In the genomic region with DNA sequence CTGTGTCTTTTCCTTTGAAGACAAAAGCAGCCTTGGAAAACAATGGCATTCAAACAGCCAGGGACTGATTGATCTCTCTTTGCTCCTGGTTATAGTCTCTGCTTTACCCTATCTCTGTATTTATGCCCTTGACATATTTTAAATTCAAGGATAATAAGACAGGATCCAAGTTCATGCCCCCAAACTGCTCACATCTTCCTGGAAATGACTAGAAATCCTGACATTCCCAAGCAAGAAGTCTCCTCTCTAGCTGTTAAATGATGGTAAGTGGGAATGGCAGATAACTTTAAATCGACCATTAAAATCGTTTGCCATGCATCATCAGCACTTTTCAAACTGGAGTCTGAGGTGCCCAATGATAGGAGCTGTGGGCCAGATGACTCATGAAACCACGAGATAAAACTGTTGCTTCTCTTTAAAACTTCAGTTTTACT, we compare ENCODE assay signal across 16 cellular contexts.
DNase-seq lines count a peak whose midpoint lies in the region; ATAC-seq, FAIRE-seq and TF ChIP-seq lines count a peak whose summit lies in the region.
"Had no signal": no experiment of that assay in that cellular context is flagged by ENCODE, and none has a peak within 500 bp of the region (broad histone marks: within the 10 kb centered on the region; RNA-seq: fewer than 3 reads in every experiment).

No MANE protein-coding gene starts in this region.

- H3K27me3 ChIP-seq in astrocyte (ENCODE audit: insufficient read depth, low read length) (peaks cover 3% of the 10 kb centered on the region), liver (ENCODE audit: control insufficient read depth in 4 of 4, insufficient read depth in 4 of 4, low read length in 3 of 4) (no peaks in the 10 kb centered on the region), upper lobe of left lung (no peaks in the 10 kb centered on the region)

- H3K4me3 ChIP-seq in astrocyte (ENCODE audit: insufficient read depth, low read depth, low read length) (no peak overlapping the region), liver (ENCODE audit: low read depth in 1 of 3, low read length in 3 of 3) (no peak overlapping the region), upper lobe of left lung (no peak overlapping the region)

- no peaks in the 10 kb centered on the region for H3K9me3 ChIP-seq in astrocyte (ENCODE audit: insufficient read depth, low read depth, low read length)
- no peaks in the 10 kb centered on the region for H3K9me3 ChIP-seq in liver (ENCODE audit: control insufficient read depth in 4 of 4, low read length in 3 of 4)
- no peaks in the 10 kb centered on the region for H3K9me3 ChIP-seq in upper lobe of left lung

- peak overlapping the region; percentile 23 for H3K27ac Mint-ChIP-seq in activated naive CD8-positive, alpha-beta T cell
- no peak overlapping the region for H3K27ac Mint-ChIP-seq in activated naive CD8-positive, alpha-beta T cell treated with anti-CD3 and anti-CD28 coated beads for 36 hours
- H3K27ac Mint-ChIP-seq in astrocyte (ENCODE audit: unreplicated experiment), result peak overlapping the region; percentile 80
- H3K27ac Mint-ChIP-seq: activated CD4-positive, alpha-beta T cell treated with anti-CD3 and anti-CD28 coated beads, Interleukin-2, amount 10 ng/mL, durations not matched to agents 7 days and 5 days; stimulated activated naive B cell treated with anti-CD40 and anti-IgM and Interleukin-4, amounts not matched to agents 10 μg/mL and 1 μg/mL and 100 μg/mL, for 72 hours had no signal

- H3K36me3 ChIP-seq in astrocyte (ENCODE audit: insufficient read depth, low read length) (no peaks in the 10 kb centered on the region), liver (ENCODE audit: control insufficient read depth in 4 of 4, insufficient read depth in 3 of 4, low read depth in 1 of 4, low read length in 3 of 4) (no peaks in the 10 kb centered on the region), upper lobe of left lung (no peaks in the 10 kb centered on the region)

- no peak for FAIRE-seq in astrocyte (lab: Jason Lieb, UNC)
- FAIRE-seq: endometrium, islet of Langerhans had no signal

- ATAC-seq in upper lobe of left lung (ENCODE audit: low FRiP score in 2 of 2), result peak in 1 of 2 donors; percentile 12
- ATAC-seq: stimulated activated naive B cell treated with anti-CD40 and anti-IgM and Interleukin-4, amounts not matched to agents 10 μg/mL and 1 μg/mL and 100 μg/mL, for 72 hours had no signal

- in situ Hi-C loops in KBM-7 (cut with MboI; ENCODE audit: low pct_unique_long_range_greater_than_20kb, low sequenced_read_pairs), result no loop called here

- no peak overlapping the region for H2AFZ ChIP-seq in astrocyte (ENCODE audit: low read depth, low read length)

- TF ChIP-seq RAD21 in liver (IDR thresholded peaks at IDR 0.05), result peak in 1 of 2 donors; percentile 41

- 70% methylated on average over 3 of the region's 3 CpGs for WGBS in liver
- 32 to 37% methylated on average over 3 of the region's 3 CpGs for WGBS in upper lobe of left lung, 2 donors

- H3K27me3 Mint-ChIP-seq in activated naive CD8-positive, alpha-beta T cell, result no peaks in the 10 kb centered on the region
- no peaks in the 10 kb centered on the region for H3K27me3 Mint-ChIP-seq in activated naive CD8-positive, alpha-beta T cell treated with anti-CD3 and anti-CD28 coated beads for 36 hours
- no peaks in the 10 kb centered on the region for H3K27me3 Mint-ChIP-seq in astrocyte (ENCODE audit: low read depth, unreplicated experiment)
- H3K27me3 Mint-ChIP-seq: activated CD4-positive, alpha-beta T cell treated with anti-CD3 and anti-CD28 coated beads, Interleukin-2, amount 10 ng/mL, durations not matched to agents 7 days and 5 days; stimulated activated naive B cell treated with anti-CD40 and anti-IgM and Interleukin-4, amounts not matched to agents 10 μg/mL and 1 μg/mL and 100 μg/mL, for 72 hours had no signal

- TF ChIP-seq POLR2A in upper lobe of left lung (IDR thresholded peaks at IDR 0.05), result no peak

- no peak for TF ChIP-seq EP300 in upper lobe of left lung (IDR thresholded peaks at IDR 0.05)

- H3K27ac ChIP-seq in astrocyte (ENCODE audit: low read depth, low read length) (no peak overlapping the region), liver (ENCODE audit: low read depth in 1 of 2, low read length in 2 of 2) (no peak overlapping the region), upper lobe of left lung (peak overlapping the region in 3 of 4 donors; percentile 24 to 26 (median 26))

- H3K36me3 Mint-ChIP-seq in activated naive CD8-positive, alpha-beta T cell, result peaks cover 2% of the 10 kb centered on the region
- peaks cover 3% of the 10 kb centered on the region for H3K36me3 Mint-ChIP-seq in activated naive CD8-positive, alpha-beta T cell treated with anti-CD3 and anti-CD28 coated beads for 36 hours
- peaks cover 1% of the 10 kb centered on the region for H3K36me3 Mint-ChIP-seq in astrocyte (ENCODE audit: low read depth, unreplicated experiment)
- H3K36me3 Mint-ChIP-seq: stimulated activated naive B cell treated with anti-CD40 and anti-IgM and Interleukin-4, amounts not matched to agents 10 μg/mL and 1 μg/mL and 100 μg/mL, for 72 hours had no signal

- H3K4me3 Mint-ChIP-seq in activated naive CD8-positive, alpha-beta T cell, result no peak overlapping the region
- no peak overlapping the region for H3K4me3 Mint-ChIP-seq in activated naive CD8-positive, alpha-beta T cell treated with anti-CD3 and anti-CD28 coated beads for 36 hours
- H3K4me3 Mint-ChIP-seq in astrocyte (ENCODE audit: unreplicated experiment), result no peak overlapping the region
- H3K4me3 Mint-ChIP-seq: activated CD4-positive, alpha-beta T cell treated with anti-CD3 and anti-CD28 coated beads, Interleukin-2, amount 10 ng/mL, durations not matched to agents 7 days and 5 days; stimulated activated naive B cell treated with anti-CD40 and anti-IgM and Interleukin-4, amounts not matched to agents 10 μg/mL and 1 μg/mL and 100 μg/mL, for 72 hours had no signal

- H3K9me3 Mint-ChIP-seq in activated naive CD8-positive, alpha-beta T cell (ENCODE audit: low read depth), result no peaks in the 10 kb centered on the region
- peaks cover 2% of the 10 kb centered on the region for H3K9me3 Mint-ChIP-seq in activated naive CD8-positive, alpha-beta T cell treated with anti-CD3 and anti-CD28 coated beads for 36 hours
- no peaks in the 10 kb centered on the region for H3K9me3 Mint-ChIP-seq in astrocyte (ENCODE audit: unreplicated experiment)

- no peaks in the 10 kb centered on the region for H3K79me2 ChIP-seq in astrocyte (ENCODE audit: insufficient read depth, low read length)

- H3K4me2 ChIP-seq in astrocyte (ENCODE audit: low read length), result peak overlapping the region; percentile 18

- H4K20me1 ChIP-seq in astrocyte (ENCODE audit: insufficient read depth, low read length), result no peaks in the 10 kb centered on the region

- no peak overlapping the region for H3K9ac ChIP-seq in astrocyte (ENCODE audit: low read length)
- no peak overlapping the region for H3K9ac ChIP-seq in liver (ENCODE audit: low read depth in 1 of 2, low read length in 2 of 2)

- H3K4me1 ChIP-seq in astrocyte (ENCODE audit: insufficient read depth, low read length) (peaks cover 9% of the 10 kb centered on the region), liver (ENCODE audit: control insufficient read depth in 4 of 4, insufficient read depth in 4 of 4, low read length in 3 of 4) (no peaks in the 10 kb centered on the region), upper lobe of left lung (peaks cover 0 to 17% (median 2%) of the 10 kb centered on the region in 4 donors)

- TF ChIP-seq CTCF in astrocyte (IDR thresholded peaks at IDR 0.05; ENCODE audit: insufficient read depth, low read depth, low read length) (no peak), liver (IDR thresholded peaks at IDR 0.05; ENCODE audit: low read depth, low read length, missing input control) (no peak), upper lobe of left lung (IDR thresholded peaks at IDR 0.05) (no peak)

- peaks cover 19% of the 10 kb centered on the region for H3K4me1 Mint-ChIP-seq in activated naive CD8-positive, alpha-beta T cell (ENCODE audit: low read depth)
- H3K4me1 Mint-ChIP-seq in activated naive CD8-positive, alpha-beta T cell treated with anti-CD3 and anti-CD28 coated beads for 36 hours, result peaks cover 16% of the 10 kb centered on the region
- H3K4me1 Mint-ChIP-seq in astrocyte (ENCODE audit: low read depth, unreplicated experiment), result peaks cover 30% of the 10 kb centered on the region

- DNase-seq in activated naive CD8-positive, alpha-beta T cell treated with anti-CD3 and anti-CD28 coated beads for 36 hours, result no peak
- DNase-seq in astrocyte (ENCODE audit: low read depth) (peak; percentile 71), upper lobe of left lung (no peak), KBM-7 (no peak), NCI-H2107 treated with DMSO at 0.1 percent for 48 hours (lab: John Stamatoyannopoulos, UW; ENCODE audit: unreplicated experiment) (no peak), NCI-H526 treated with DMSO at 0.1 percent for 48 hours (lab: John Stamatoyannopoulos, UW) (no peak)
- DNase-seq: activated CD4-positive, alpha-beta T cell treated with anti-CD3 and anti-CD28 coated beads, Interleukin-2, amount 10 ng/mL, durations not matched to agents 7 days and 5 days; AML-193; KG1; NCI-H345; SHP77; stimulated activated naive B cell treated with anti-CD40 and anti-IgM and Interleukin-4, amounts not matched to agents 10 μg/mL and 1 μg/mL and 100 μg/mL, for 72 hours had no signal

TF ChIP-seq in liver, 16 proteins besides CTCF, POLR2A, EP300 and RAD21 (continues in another document):
- TF ChIP-seq FOXA2 (IDR thresholded peaks at IDR 0.05) (no peak), RXRA (IDR thresholded peaks at IDR 0.05) (peak in 1 of 2 donors; percentile 23)
- TF ChIP-seq, protein P1, sequence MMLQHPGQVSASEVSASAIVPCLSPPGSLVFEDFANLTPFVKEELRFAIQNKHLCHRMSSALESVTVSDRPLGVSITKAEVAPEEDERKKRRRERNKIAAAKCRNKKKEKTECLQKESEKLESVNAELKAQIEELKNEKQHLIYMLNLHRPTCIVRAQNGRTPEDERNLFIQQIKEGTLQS (IDR thresholded peaks at IDR 0.05), result no peak

Comparison
In these comparisons a context has a peak if more than half of its experiments do, and no peak if none do; other contexts are left out.
1. H3K27ac ChIP-seq: peak in upper lobe of left lung (3 of 4); none in astrocyte (single experiment) and liver (0 of 2).